Comparison of ENCODE assay signal across 11 cellular contexts in genomic region chr1:46612937-46613660, GRCh38. TPM values are rescaled to one million over a fixed set of nuclear protein-coding genes. Genes with fewer than 3 reads are reported as not detected.
DNase-seq lines count a peak whose midpoint lies in the region; ATAC-seq and TF ChIP-seq lines count a peak whose summit lies in the region.
"Had no signal": no experiment of that assay in that cellular context is flagged by ENCODE, and none has a peak within 500 bp of the region (broad histone marks: within the 10 kb centered on the region; RNA-seq: fewer than 3 reads in every experiment).

No MANE protein-coding gene starts in this region.

- TF ChIP-seq CTCF in AG04450 (IDR thresholded peaks at IDR 0.05; ENCODE audit: low read depth, low read length) (no peak), RWPE2 (IDR thresholded peaks at IDR 0.05; ENCODE audit: poor library complexity, severe bottlenecking) (no peak), heart left ventricle (IDR thresholded peaks at IDR 0.05) (no peak), ovary (IDR thresholded peaks at IDR 0.05) (no peak)

- H3K4me3 ChIP-seq in AG04450 (ENCODE audit: low read depth, low read length) (peak overlapping the region; percentile 32; the same call in 1 of the 2 replicates), RWPE2 (ENCODE audit: severe bottlenecking) (no peak overlapping the region), heart left ventricle (peak overlapping the region in 9 of 12 donors; percentile 25 to 82 (median 35)), ovary (no peak overlapping the region)
- H3K4me3 ChIP-seq: SK-N-MC had no signal

- H3K27ac ChIP-seq in AG04450 (ENCODE audit: low read depth, low read length) (peak overlapping the region; percentile 52), RWPE2 (ENCODE audit: poor library complexity, severe bottlenecking) (peak overlapping the region; percentile 83), heart left ventricle (peak overlapping the region; percentile 47 to 97 (median 73)), ovary (peak overlapping the region in 1 of 2 donors; percentile 1)
- H3K27ac ChIP-seq: SK-N-MC had no signal

- POLR2A ChIA-PET in AG04450 (lab: Yijun Ruan, JAX): interaction anchor here (1.5 to 2.0 kb wide), 2 partner anchors 9 to 56 kb away, joined by 3 to 10 read pairs; partner anchors contain the start of genes ATPAF1 and MKNK1

- TF ChIP-seq POLR2A in heart left ventricle (IDR thresholded peaks at IDR 0.05) (no peak), ovary (IDR thresholded peaks at IDR 0.05) (no peak)

- WGBS in heart left ventricle, 4 donors: 80 to 93% (median 89%) methylated on average over 30 to 38 of the region's 38 CpGs
- WGBS in ovary, 3 donors: 65 to 75% (median 67%) methylated on average over 33 to 38 of the region's 38 CpGs

- H3K36me3 ChIP-seq in RWPE2 (ENCODE audit: low read depth) (peaks cover 34% of the 10 kb centered on the region), heart left ventricle (peaks cover 0 to 50% (median 36%) of the 10 kb centered on the region in 9 donors), ovary (no peaks in the 10 kb centered on the region)
- H3K36me3 ChIP-seq: BE2C had no signal

- ATAC-seq in RWPE2 (ENCODE audit: low read depth) (no peak), heart left ventricle (no peak), GM19351 (IDR thresholded peaks at IDR 0.05; ENCODE audit: unreplicated experiment) (no peak), GM21529 (IDR thresholded peaks at IDR 0.05; ENCODE audit: unreplicated experiment) (no peak), GM21528 (IDR thresholded peaks at IDR 0.05; ENCODE audit: low FRiP score, unreplicated experiment) (no peak)

- intact Hi-C loops in heart left ventricle (cut with DNase I) (loop anchor here in 3 of 10 donors (10.0 kb wide), 2 partner anchors 52 to 102 kb away; partner anchors contain the start of genes EFCAB14 (in 2 of the 3) and ATPAF1 (in 1 of the 3)), ovary (cut with DNase I) (no loop called here)

- H3K9me3 ChIP-seq in AG04450 (ENCODE audit: control insufficient read depth, insufficient read depth, low read length): no peaks in the 10 kb centered on the region; the same call in 1 of the 2 replicates
- no peaks in the 10 kb centered on the region for H3K9me3 ChIP-seq in RWPE2 (ENCODE audit: severe bottlenecking)
- H3K9me3 ChIP-seq in heart left ventricle: no peaks in the 10 kb centered on the region
- no peaks in the 10 kb centered on the region for H3K9me3 ChIP-seq in ovary
- H3K9me3 ChIP-seq: BE2C had no signal

- CTCF ChIA-PET in AG04450 (lab: Charles Lee): no interaction called here

- H3K4me1 ChIP-seq in RWPE2 (ENCODE audit: insufficient read depth, poor library complexity, severe bottlenecking): peaks cover 47% of the 10 kb centered on the region
- peaks cover 7 to 66% (median 57%) of the 10 kb centered on the region in 12 donors for H3K4me1 ChIP-seq in heart left ventricle
- H3K4me1 ChIP-seq in ovary (ENCODE audit: insufficient read depth): peaks cover 7% of the 10 kb centered on the region
- H3K4me1 ChIP-seq: BE2C had no signal

- DNase-seq in AG04450 (ENCODE audit: low read depth, low spot score) (no peak), RWPE2 (ENCODE audit: low spot score) (no peak), heart left ventricle (peak in 1 of 5 donors; percentile 74), ovary (peak; percentile 25 to 73 (median 52)), COLO668 (lab: John Stamatoyannopoulos, UW; ENCODE audit: unreplicated experiment) (no peak)
- DNase-seq: BE2C had no signal

- TF ChIP-seq EP300 in ovary (IDR thresholded peaks at IDR 0.05): no peak

- H3K27me3 ChIP-seq in AG04450 (ENCODE audit: control insufficient read depth, insufficient read depth, low read length): no peaks in the 10 kb centered on the region
- H3K27me3 ChIP-seq in RWPE2 (ENCODE audit: insufficient read depth, poor library complexity, severe bottlenecking): no peaks in the 10 kb centered on the region
- no peaks in the 10 kb centered on the region for H3K27me3 ChIP-seq in heart left ventricle
- H3K27me3 ChIP-seq in ovary: no peaks in the 10 kb centered on the region
- H3K27me3 ChIP-seq: BE2C had no signal

RNA-seq across cellular contexts. Expression of gene MOB3C, which starts 3.5 kb away (rescaled TPM):
- polyA plus RNA-seq in AG04450 (2011; rRNA removed) (11.9 and 13.0 TPM in 2 replicates), heart left ventricle (1 to 10 TPM; 6.0 to 9.7 TPM), ovary (10 to 100 TPM; 13.2 to 29.2 TPM)
- polyA minus RNA-seq in AG04450 (2011; rRNA and poly(A)+ RNA removed): 13.4 and 15.8 TPM in 2 replicates
- total RNA-seq in heart left ventricle (10 to 100 TPM in 6 of 9 donors, 1 to 10 TPM in 3; 6.9 to 24.0 (median 11.2) TPM), ovary (10 to 100 TPM; 10.1 to 25.3 (median 19.3) TPM)

RNA-seq across cellular contexts. Expression of gene MKNK1, which starts 9.0 kb away (rescaled TPM):
- polyA plus RNA-seq in AG04450 (2011; rRNA removed) (38.0 and 41.5 TPM in 2 replicates), heart left ventricle (10 to 100 TPM; 23.5 to 35.3 TPM), ovary (10 to 100 TPM; 21.9 to 34.0 TPM)
- 24.0 and 28.0 TPM in 2 replicates for polyA minus RNA-seq in AG04450 (2011; rRNA and poly(A)+ RNA removed)
- total RNA-seq in heart left ventricle (10 to 100 TPM; 23.1 to 77.6 (median 37.8) TPM), ovary (10 to 100 TPM; 21.0 to 39.3 (median 24.9) TPM)

RNA-seq across cellular contexts. Expression of gene ATPAF1, which starts 55.1 kb away (rescaled TPM):
- polyA plus RNA-seq in AG04450 (2011; rRNA removed): 83.8 and 85.6 TPM in 2 replicates
- polyA minus RNA-seq in AG04450 (2011; rRNA and poly(A)+ RNA removed): 25.8 and 42.9 TPM in 2 replicates
- 100 to 1,000 TPM; 147 to 237 (median 179) TPM for total RNA-seq in heart left ventricle
- 100 to 1,000 TPM in 1 of 2 donors, 10 to 100 TPM in 1; 96.8 to 263 TPM for polyA plus RNA-seq in heart left ventricle
- total RNA-seq in ovary: 10 to 100 TPM; 21.9 to 40.0 (median 29.3) TPM
- polyA plus RNA-seq in ovary: 10 to 100 TPM; 21.9 to 88.0 TPM

RNA-seq across cellular contexts. Expression of gene TEX38, which starts 58.6 kb away (rescaled TPM):
- not detected in 2 replicates for polyA plus RNA-seq in AG04450 (2011; rRNA removed)
- polyA minus RNA-seq in AG04450 (2011; rRNA and poly(A)+ RNA removed): not detected in 2 replicates
- total RNA-seq in heart left ventricle: under 1 TPM in 1 of 9 donors, not detected in 8; 0.81 TPM
- polyA plus RNA-seq in heart left ventricle: not detected
- under 1 TPM in 1 of 7 donors, not detected in 6; 0.45 TPM for total RNA-seq in ovary
- polyA plus RNA-seq in ovary: under 1 TPM in 1 of 2 donors, not detected in 1; 0.08 TPM
- total RNA-seq: left lobe of liver had no signal

Comparison
In these comparisons a context has a peak if more than half of its experiments do, and no peak if none do; other contexts are left out.
1. DNase-seq: peak in ovary (5 of 5); none in AG04450 (single experiment), RWPE2 (single experiment) and COLO668 (single experiment).
2. H3K4me3 ChIP-seq: peak in AG04450 (single experiment) and heart left ventricle (9 of 12); none in RWPE2 (single experiment) and ovary (single experiment).